ENCODE assay signal across 8 cellular contexts in genomic region chr1:153849487-153850185, GRCh38.
A peak's percentile ranks its signal among the peaks of the same experiment; 100 is the strongest.
DNase-seq lines count a peak whose midpoint lies in the region; ATAC-seq and TF ChIP-seq lines count a peak whose summit lies in the region.

No MANE protein-coding gene starts in this region.

- no peak for TF ChIP-seq CTCF in colonic mucosa (IDR thresholded peaks at IDR 0.05)

- ATAC-seq in GM18505 (IDR thresholded peaks at IDR 0.05; ENCODE audit: unreplicated experiment): peak; percentile 74
- peak; percentile 73 for ATAC-seq in GM21825 (IDR thresholded peaks at IDR 0.05; ENCODE audit: unreplicated experiment)
- ATAC-seq in central memory CD8-positive, alpha-beta T cell (replicated peaks; ENCODE audit: extremely low read depth, poor library complexity, severe bottlenecking): no peak

- TF ChIP-seq POLR2A in GM18505 (IDR thresholded peaks at IDR 0.05; ENCODE audit: borderline replicate concordance, extremely low read depth, insufficient read depth, insufficient read length): no peak

- H3K27ac Mint-ChIP-seq in central memory CD8-positive, alpha-beta T cell (ENCODE audit: low read depth): peak overlapping the region; percentile 67

- no peak overlapping the region for H3K27ac ChIP-seq in colonic mucosa

- H3K27me3 ChIP-seq in colonic mucosa: no peaks in the 10 kb centered on the region

- no peaks in the 10 kb centered on the region for H3K9me3 Mint-ChIP-seq in central memory CD8-positive, alpha-beta T cell

- no peaks in the 10 kb centered on the region for H3K9me3 ChIP-seq in colonic mucosa

- no peaks in the 10 kb centered on the region for H3K27me3 Mint-ChIP-seq in central memory CD8-positive, alpha-beta T cell

- H3K36me3 Mint-ChIP-seq in central memory CD8-positive, alpha-beta T cell (ENCODE audit: insufficient read depth): peaks cover 13% of the 10 kb centered on the region

- no peak overlapping the region for H3K9ac ChIP-seq in colonic mucosa (ENCODE audit: low read depth in 2 of 2, low read length in 2 of 2)

- H3K36me3 ChIP-seq in colonic mucosa: no peaks in the 10 kb centered on the region

- peaks cover 50% of the 10 kb centered on the region for H3K4me1 Mint-ChIP-seq in central memory CD8-positive, alpha-beta T cell

- intact Hi-C loops in colonic mucosa (cut with DNase I): no loop called here

- no peak overlapping the region for H3K4me3 ChIP-seq in colonic mucosa

- H3K4me1 ChIP-seq in colonic mucosa: no peaks in the 10 kb centered on the region

- peak overlapping the region; percentile 31 for H3K4me3 Mint-ChIP-seq in central memory CD8-positive, alpha-beta T cell

- DNase-seq in MV-4-11 (lab: John Stamatoyannopoulos, UW) (peak; percentile 82), GM03348 (ENCODE audit: low spot score) (no peak), H4 (ENCODE audit: low spot score) (no peak), NCI-H146 treated with DMSO at 0.1 percent for 48 hours (lab: John Stamatoyannopoulos, UW; ENCODE audit: unreplicated experiment) (no peak), colonic mucosa (no peak)
- no peak for DNase-seq in central memory CD8-positive, alpha-beta T cell (ENCODE audit: low spot score in 2 of 2)
